22 cellular contexts compared by ENCODE assay signal in genomic region chr10:29041512-29042150, GRCh38.
"Had no signal": no experiment of that assay in that cellular context is flagged by ENCODE, and none has a peak within 500 bp of the region (broad histone marks: within the 10 kb centered on the region; RNA-seq: fewer than 3 reads in every experiment).

No MANE protein-coding gene starts in this region.

- H3K4me3 Mint-ChIP-seq: activated CD4-positive, alpha-beta T cell treated with anti-CD3 and anti-CD28 coated beads, Interleukin-2, amount 10 ng/mL, durations not matched to agents 24 days and 14 days; activated CD8-positive, alpha-beta T cell treated with anti-CD3 and anti-CD28 coated beads for 36 hours; activated naive CD8-positive, alpha-beta T cell treated with anti-CD3 and anti-CD28 coated beads, Interleukin-2, amount 10 ng/mL, durations not matched to agents 7 days and 5 days; activated T-helper 17 cell treated with anti-CD3 and anti-CD28 coated beads, Interleukin-2, amount 50 U/mL, for 72 hours; memory B cell; naive thymus-derived CD4-positive, alpha-beta T cell; stimulated activated naive CD8-positive, alpha-beta T cell treated with anti-CD3 and anti-CD28 coated beads, Interleukin-15, amount 100 ng/mL, for 72 hours had no signal

- H3K27me3 ChIP-seq: brain microvascular endothelial cell, gastrocnemius medialis, pancreas, right lobe of liver, suprapubic skin, transverse colon, vagina had no signal

- DNase-seq: activated CD4-positive, alpha-beta T cell treated with anti-CD3 and anti-CD28 coated beads, Interleukin-2, amount 10 ng/mL, durations not matched to agents 24 days and 14 days; activated CD8-positive, alpha-beta T cell treated with anti-CD3 and anti-CD28 coated beads for 36 hours; activated naive CD4-positive, alpha-beta T cell; activated naive CD8-positive, alpha-beta T cell treated with anti-CD3 and anti-CD28 coated beads, Interleukin-2, amount 10 ng/mL, durations not matched to agents 7 days and 5 days; activated T-cell treated with anti-CD3 and anti-CD28 coated beads, Interleukin-2, amount 50 U/mL, for 1 hour; brain microvascular endothelial cell; central memory CD4-positive, alpha-beta T cell; dorsolateral prefrontal cortex; gastrocnemius medialis; head of caudate nucleus; left ventricle myocardium superior; naive thymus-derived CD4-positive, alpha-beta T cell; pancreas; right lobe of liver; small intestine; stimulated activated CD4-positive, alpha-beta T cell treated with anti-CD3 and anti-CD28 coated beads, Interleukin-4, amount 100 ng/mL, for 1 hour; stimulated activated naive CD8-positive, alpha-beta T cell treated with anti-CD3 and anti-CD28 coated beads, Interleukin-15, amount 100 ng/mL, for 72 hours; transverse colon had no signal

- H3K36me3 ChIP-seq: brain microvascular endothelial cell, gastrocnemius medialis, pancreas, right lobe of liver, suprapubic skin, transverse colon, vagina had no signal

- H3K4me3 ChIP-seq: dorsolateral prefrontal cortex, gastrocnemius medialis, pancreas, right lobe of liver, suprapubic skin, transverse colon, vagina had no signal

- H3K4me1 ChIP-seq: gastrocnemius medialis, pancreas, right lobe of liver, suprapubic skin, vagina had no signal

- H3K9me3 ChIP-seq: gastrocnemius medialis, suprapubic skin, transverse colon, vagina had no signal

- H3K27me3 Mint-ChIP-seq: activated CD4-positive, alpha-beta T cell treated with anti-CD3 and anti-CD28 coated beads, Interleukin-2, amount 10 ng/mL, durations not matched to agents 24 days and 14 days had no signal

- H3K27ac Mint-ChIP-seq: activated CD4-positive, alpha-beta T cell treated with anti-CD3 and anti-CD28 coated beads, Interleukin-2, amount 10 ng/mL, durations not matched to agents 24 days and 14 days; activated CD8-positive, alpha-beta T cell treated with anti-CD3 and anti-CD28 coated beads for 36 hours; activated naive CD8-positive, alpha-beta T cell treated with anti-CD3 and anti-CD28 coated beads, Interleukin-2, amount 10 ng/mL, durations not matched to agents 7 days and 5 days; activated T-helper 17 cell treated with anti-CD3 and anti-CD28 coated beads, Interleukin-2, amount 50 U/mL, for 72 hours; memory B cell; naive thymus-derived CD4-positive, alpha-beta T cell; stimulated activated naive CD8-positive, alpha-beta T cell treated with anti-CD3 and anti-CD28 coated beads, Interleukin-15, amount 100 ng/mL, for 72 hours had no signal

- H3K4me1 Mint-ChIP-seq: activated CD4-positive, alpha-beta T cell treated with anti-CD3 and anti-CD28 coated beads, Interleukin-2, amount 10 ng/mL, durations not matched to agents 24 days and 14 days; activated T-helper 17 cell treated with anti-CD3 and anti-CD28 coated beads, Interleukin-2, amount 50 U/mL, for 72 hours; stimulated activated naive CD8-positive, alpha-beta T cell treated with anti-CD3 and anti-CD28 coated beads, Interleukin-15, amount 100 ng/mL, for 72 hours had no signal

- ATAC-seq: activated CD8-positive, alpha-beta T cell treated with anti-CD3 and anti-CD28 coated beads for 36 hours; activated T-helper 17 cell treated with anti-CD3 and anti-CD28 coated beads, Interleukin-2, amount 50 U/mL, for 72 hours; gastrocnemius medialis; left ventricle myocardium superior; naive thymus-derived CD4-positive, alpha-beta T cell; pancreas; right lobe of liver; stimulated activated naive CD8-positive, alpha-beta T cell treated with anti-CD3 and anti-CD28 coated beads, Interleukin-15, amount 100 ng/mL, for 72 hours had no signal

- H3K27ac ChIP-seq: brain microvascular endothelial cell, dorsolateral prefrontal cortex, gastrocnemius medialis, pancreas, right lobe of liver, suprapubic skin, transverse colon, vagina had no signal

- H3K36me3 Mint-ChIP-seq: activated naive CD8-positive, alpha-beta T cell treated with anti-CD3 and anti-CD28 coated beads, Interleukin-2, amount 10 ng/mL, durations not matched to agents 7 days and 5 days; memory B cell had no signal

- H3K9me3 Mint-ChIP-seq: activated naive CD8-positive, alpha-beta T cell treated with anti-CD3 and anti-CD28 coated beads, Interleukin-2, amount 10 ng/mL, durations not matched to agents 7 days and 5 days had no signal
